ENCODE assay signal across 19 cellular contexts in the genomic region with DNA sequence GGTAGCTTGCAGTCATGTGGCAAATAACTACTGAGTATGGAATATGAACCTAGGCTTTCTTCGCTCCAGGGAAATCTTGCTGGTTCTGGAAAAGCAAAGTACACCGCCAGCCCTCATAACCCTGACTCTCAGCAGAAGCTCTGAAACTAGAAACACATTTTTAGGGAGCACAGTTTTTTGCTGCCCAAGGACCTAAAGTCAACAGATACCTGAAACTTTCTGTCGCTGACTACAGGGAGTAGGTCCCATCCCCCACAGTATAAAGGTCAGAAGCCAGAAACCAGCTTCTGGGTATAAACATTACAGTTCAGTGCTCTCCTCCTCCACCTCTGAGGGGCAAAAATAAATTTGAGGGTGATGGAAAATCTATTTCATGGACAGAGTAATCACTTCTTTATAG. TPM values are rescaled to one million over a fixed set of nuclear protein-coding genes. Genes with fewer than 3 reads are reported as not detected.
DNase-seq lines count a peak whose midpoint lies in the region; TF ChIP-seq lines count a peak whose summit lies in the region.
"Had no signal": no experiment of that assay in that cellular context is flagged by ENCODE, and none has a peak within 500 bp of the region (broad histone marks: within the 10 kb centered on the region; RNA-seq: fewer than 3 reads in every experiment).

No MANE protein-coding gene starts in this region.

- H3K27ac ChIP-seq in KMS-11 (peak overlapping the region; percentile 75), duodenal mucosa (ENCODE audit: low read depth, low read length) (peak overlapping the region; percentile 0), parathyroid adenoma (peak overlapping the region; percentile 78)
- H3K27ac ChIP-seq: transverse colon had no signal

- peaks cover 6% of the 10 kb centered on the region for H3K36me3 Mint-ChIP-seq in Caco-2 (ENCODE audit: insufficient read depth, unreplicated experiment)

- peaks cover 16% of the 10 kb centered on the region for H3K4me1 Mint-ChIP-seq in Caco-2 (ENCODE audit: low read depth, unreplicated experiment)

- H3K9me3 Mint-ChIP-seq in Caco-2 (ENCODE audit: unreplicated experiment): no peaks in the 10 kb centered on the region

- H3K79me2 ChIP-seq in KMS-11 (ENCODE audit: insufficient read depth, low read depth): peaks cover 68% of the 10 kb centered on the region
- H3K79me2 ChIP-seq in parathyroid adenoma: peaks cover 35% of the 10 kb centered on the region

- POLR2A ChIA-PET in Caco-2 (lab: Charles Lee): interaction anchor here (1.4 kb wide), 1 partner anchor 16 kb away, joined by 17 read pairs; a partner anchor contains a TSS

- peak overlapping the region; percentile 82 for H3K27ac Mint-ChIP-seq in Caco-2 (ENCODE audit: unreplicated experiment)

- H3K4me3 ChIP-seq in Caco-2 (ENCODE audit: low read depth, low read length) (peak overlapping the region; percentile 3; the same call in 1 of the 2 replicates), KMS-11 (IDR thresholded peaks at IDR 0.05; ENCODE audit: insufficient read depth, low read depth, low read length) (no peak overlapping the region), duodenal mucosa (ENCODE audit: low read depth in 1 of 2, low read length in 2 of 2) (peak overlapping the region in 1 of 2 donors; percentile 12), parathyroid adenoma (ENCODE audit: low read depth, low read length) (peak overlapping the region; percentile 2)
- H3K4me3 ChIP-seq: mucosa of descending colon, skin epidermis, transverse colon had no signal

- H3K36me3 ChIP-seq in Caco-2 (ENCODE audit: control insufficient read depth, insufficient read depth, low read length): peaks cover 2% of the 10 kb centered on the region
- no peaks in the 10 kb centered on the region for H3K36me3 ChIP-seq in KMS-11 (ENCODE audit: insufficient read depth)
- H3K36me3 ChIP-seq in duodenal mucosa (ENCODE audit: control insufficient read depth in 1 of 2, insufficient read depth in 2 of 2, low read length in 2 of 2): peaks cover 0 to 5% of the 10 kb centered on the region in 2 donors
- H3K36me3 ChIP-seq in parathyroid adenoma (ENCODE audit: control insufficient read depth, insufficient read depth, low read length): no peaks in the 10 kb centered on the region
- H3K36me3 ChIP-seq: BE2C, transverse colon had no signal

- DNase-seq in Caco-2: peak; percentile 50 to 58
- no peak for DNase-seq in stimulated activated CD4-positive, alpha-beta T cell treated with anti-CD3 and anti-CD28 coated beads, Interleukin-2, amount 100 ng/mL, for 24 hours
- DNase-seq in activated CD4-positive, alpha-beta T cell treated with anti-CD3 and anti-CD28 coated beads for 48 hours: no peak
- no peak for DNase-seq in AML-193 (lab: John Stamatoyannopoulos, UW)
- DNase-seq in NAMALWA (ENCODE audit: low spot score): no peak
- DNase-seq: activated CD8-positive, alpha-beta memory T cell treated with anti-CD3 and anti-CD28 coated beads for 24 hours; activated effector memory CD4-positive, alpha-beta T cell treated with Interleukin-2 at 50 U/mL for 16 hours; amygdala; BE2C; DMS153; left cardiac atrium; NCI-H1105 treated with DMSO at 0.1 percent for 48 hours; SW 1271; transverse colon had no signal

- H3K9ac ChIP-seq in KMS-11 (peak overlapping the region; percentile 37; the same call in 1 of the 2 replicates), duodenal mucosa (ENCODE audit: low read depth in 1 of 2, low read length in 2 of 2) (peak overlapping the region in 1 of 2 donors; percentile 6), parathyroid adenoma (no peak overlapping the region)

- H3K4me2 ChIP-seq in KMS-11: peak overlapping the region; percentile 88
- H3K4me2 ChIP-seq in parathyroid adenoma (ENCODE audit: low read length): peak overlapping the region; percentile 45

- TF ChIP-seq CTCF in Caco-2 (IDR thresholded peaks at IDR 0.05; ENCODE audit: insufficient read depth in 1 of 2, low read depth in 1 of 2, low read length in 1 of 2, severe bottlenecking in 1 of 2, unreplicated experiment in 1 of 2): no peak
- TF ChIP-seq CTCF in KMS-11 (conservative IDR thresholded peaks at IDR 0.05; ENCODE audit: low read depth, low read length): no peak
- no peak for TF ChIP-seq CTCF in parathyroid adenoma (IDR thresholded peaks at IDR 0.05)

- H3K4me3 Mint-ChIP-seq in Caco-2 (ENCODE audit: unreplicated experiment): peak overlapping the region; percentile 47

- H2AFZ ChIP-seq in KMS-11 (ENCODE audit: low read depth) (no peak overlapping the region), parathyroid adenoma (no peak overlapping the region)

- H3K4me1 ChIP-seq in Caco-2 (peaks cover 40% of the 10 kb centered on the region), KMS-11 (ENCODE audit: low read depth, poor library complexity, severe bottlenecking) (peaks cover 78% of the 10 kb centered on the region), duodenal mucosa (ENCODE audit: control insufficient read depth in 1 of 2, insufficient read depth in 2 of 2, low read length in 2 of 2) (peaks cover 26 to 27% of the 10 kb centered on the region in 2 donors), parathyroid adenoma (peaks cover 20% of the 10 kb centered on the region)
- H3K4me1 ChIP-seq: BE2C had no signal

- no TSS peak for BruUV-seq in Caco-2 (replicated peaks; lab: Mats Ljungman, UMichigan)

- intact Hi-C loops in Caco-2 (cut with micrococcal nuclease; ENCODE audit: unreplicated experiment): no loop called here

- H3K9me3 ChIP-seq in Caco-2 (no peaks in the 10 kb centered on the region), duodenal mucosa (ENCODE audit: control insufficient read depth in 1 of 2, low read length in 2 of 2) (no peaks in the 10 kb centered on the region), parathyroid adenoma (ENCODE audit: control insufficient read depth, low read length) (no peaks in the 10 kb centered on the region)
- H3K9me3 ChIP-seq: BE2C, mucosa of descending colon, transverse colon had no signal

- H3K27me3 Mint-ChIP-seq in Caco-2 (ENCODE audit: insufficient read depth, unreplicated experiment): no peaks in the 10 kb centered on the region

- CTCF ChIA-PET in Caco-2 (lab: Charles Lee): interaction anchor here (0.7 to 2.0 kb wide), 4 partner anchors 14 to 103 kb away, joined by 3 to 25 read pairs (median 4); a partner anchor contains a TSS

- no peaks in the 10 kb centered on the region for H4K20me1 ChIP-seq in KMS-11 (ENCODE audit: insufficient read depth)

- H3K27me3 ChIP-seq in Caco-2 (replicated peaks; ENCODE audit: control insufficient read depth, insufficient read depth, low read length) (no peaks in the 10 kb centered on the region), KMS-11 (ENCODE audit: insufficient read depth, low read depth) (no peaks in the 10 kb centered on the region), duodenal mucosa (ENCODE audit: control insufficient read depth in 1 of 2, insufficient read depth in 2 of 2, low read length in 2 of 2) (no peaks in the 10 kb centered on the region), parathyroid adenoma (ENCODE audit: control insufficient read depth, insufficient read depth, low read length) (no peaks in the 10 kb centered on the region)
- H3K27me3 ChIP-seq: BE2C, transverse colon had no signal

RNA-seq across cellular contexts. Expression of a gene that starts 3.0 kb away (rescaled TPM):
- total RNA-seq in Caco-2 (2022): 135 and 139 TPM in 2 replicates

RNA-seq across cellular contexts. Expression of a gene that starts 16.4 kb away (rescaled TPM):
- total RNA-seq in Caco-2 (2022): 291 and 329 TPM in 2 replicates

Comparison
In these comparisons a context has a peak if more than half of its experiments do, and no peak if none do; other contexts are left out.
1. DNase-seq: peak in Caco-2 (2 of 2); none in stimulated activated CD4-positive, alpha-beta T cell treated with anti-CD3 and anti-CD28 coated beads, Interleukin-2, amount 100 ng/mL, for 24 hours (0 of 2), activated CD4-positive, alpha-beta T cell treated with anti-CD3 and anti-CD28 coated beads for 48 hours (single experiment), AML-193 (0 of 2) and NAMALWA (single experiment).
2. H3K27ac ChIP-seq: peak in every context shown above with its lines; median percentile 78 in parathyroid adenoma; 75 in KMS-11; 0 in duodenal mucosa.